16 cellular contexts compared by ENCODE assay signal in genomic region chr6:169803816-169804340, GRCh38. TPM values are rescaled to one million over a fixed set of nuclear protein-coding genes. Genes with fewer than 3 reads are reported as not detected.
DNase-seq lines count a peak whose midpoint lies in the region; ATAC-seq and TF ChIP-seq lines count a peak whose summit lies in the region.
"Had no signal": no experiment of that assay in that cellular context is flagged by ENCODE, and none has a peak within 500 bp of the region (broad histone marks: within the 10 kb centered on the region; RNA-seq: fewer than 3 reads in every experiment).

No MANE protein-coding gene starts in this region.

- no peak overlapping the region for H3K4me3 ChIP-seq in spleen
- H3K4me3 ChIP-seq: left lung, psoas muscle, suprapubic skin had no signal

- H3K27ac Mint-ChIP-seq in activated CD4-positive, alpha-beta T cell treated with anti-CD3 and anti-CD28 coated beads, Interleukin-2, amount 10 ng/mL, durations not matched to agents 24 days and 14 days: no peak overlapping the region
- H3K27ac Mint-ChIP-seq in activated CD4-positive, alpha-beta T cell treated with anti-CD3 and anti-CD28 coated beads, Interleukin-2, amount 10 ng/mL, durations not matched to agents 7 days and 5 days: no peak overlapping the region
- H3K27ac Mint-ChIP-seq in activated T-helper 17 cell treated with anti-CD3 and anti-CD28 coated beads, Interleukin-2, amount 50 U/mL, for 72 hours: no peak overlapping the region
- H3K27ac Mint-ChIP-seq: activated CD4-positive, alpha-beta memory T cell treated with anti-CD3 and anti-CD28 coated beads, Interleukin-2, amount 10 ng/mL, durations not matched to agents 7 days and 5 days; activated naive CD4-positive, alpha-beta T cell treated with anti-CD3 and anti-CD28 coated beads for 36 hours had no signal

- H3K27me3 ChIP-seq in spleen (replicated peaks in 1 of 7): peaks cover 0 to 67% (median 4%) of the 10 kb centered on the region in 7 donors

- intact Hi-C loops in activated CD4-positive, alpha-beta T cell treated with anti-CD3 and anti-CD28 coated beads, Interleukin-2, amount 10 ng/mL, durations not matched to agents 24 days and 14 days (cut with micrococcal nuclease): no loop called here
- intact Hi-C loops in spleen (cut with DNase I; ENCODE audit: low total_unique reads): no loop called here

- H3K36me3 ChIP-seq in spleen: no peaks in the 10 kb centered on the region
- H3K36me3 ChIP-seq: brain microvascular endothelial cell, left lung, suprapubic skin had no signal

- peaks cover 43% of the 10 kb centered on the region for H3K4me1 Mint-ChIP-seq in activated CD4-positive, alpha-beta T cell treated with anti-CD3 and anti-CD28 coated beads, Interleukin-2, amount 10 ng/mL, durations not matched to agents 24 days and 14 days
- H3K4me1 Mint-ChIP-seq in activated CD4-positive, alpha-beta T cell treated with anti-CD3 and anti-CD28 coated beads, Interleukin-2, amount 10 ng/mL, durations not matched to agents 7 days and 5 days: peaks cover 50% of the 10 kb centered on the region
- peaks cover 46% of the 10 kb centered on the region for H3K4me1 Mint-ChIP-seq in activated T-helper 17 cell treated with anti-CD3 and anti-CD28 coated beads, Interleukin-2, amount 50 U/mL, for 72 hours

- peaks cover 44% of the 10 kb centered on the region for H3K27me3 Mint-ChIP-seq in activated CD4-positive, alpha-beta T cell treated with anti-CD3 and anti-CD28 coated beads, Interleukin-2, amount 10 ng/mL, durations not matched to agents 24 days and 14 days
- H3K27me3 Mint-ChIP-seq in activated CD4-positive, alpha-beta T cell treated with anti-CD3 and anti-CD28 coated beads, Interleukin-2, amount 10 ng/mL, durations not matched to agents 7 days and 5 days: peaks cover 52% of the 10 kb centered on the region
- H3K27me3 Mint-ChIP-seq in activated T-helper 17 cell treated with anti-CD3 and anti-CD28 coated beads, Interleukin-2, amount 50 U/mL, for 72 hours: peaks cover 28% of the 10 kb centered on the region

- ATAC-seq in HG02870 (IDR thresholded peaks at IDR 0.05; ENCODE audit: unreplicated experiment) (peak; percentile 12), HG03025 (IDR thresholded peaks at IDR 0.05; ENCODE audit: low FRiP score, unreplicated experiment) (no peak)
- ATAC-seq in activated T-helper 17 cell treated with anti-CD3 and anti-CD28 coated beads, Interleukin-2, amount 50 U/mL, for 72 hours (replicated peaks): peak; percentile 11
- ATAC-seq: left lung, psoas muscle had no signal

- no peaks in the 10 kb centered on the region for H3K9me3 Mint-ChIP-seq in activated CD4-positive, alpha-beta T cell treated with anti-CD3 and anti-CD28 coated beads, Interleukin-2, amount 10 ng/mL, durations not matched to agents 24 days and 14 days
- peaks cover 10% of the 10 kb centered on the region for H3K9me3 Mint-ChIP-seq in activated CD4-positive, alpha-beta T cell treated with anti-CD3 and anti-CD28 coated beads, Interleukin-2, amount 10 ng/mL, durations not matched to agents 7 days and 5 days
- no peaks in the 10 kb centered on the region for H3K9me3 Mint-ChIP-seq in activated T-helper 17 cell treated with anti-CD3 and anti-CD28 coated beads, Interleukin-2, amount 50 U/mL, for 72 hours
- H3K9me3 Mint-ChIP-seq: activated CD4-positive, alpha-beta memory T cell treated with anti-CD3 and anti-CD28 coated beads, Interleukin-2, amount 10 ng/mL, durations not matched to agents 7 days and 5 days; activated naive CD4-positive, alpha-beta T cell treated with anti-CD3 and anti-CD28 coated beads for 36 hours had no signal

- no peak for TF ChIP-seq CTCF in spleen (IDR thresholded peaks at IDR 0.05 in 8 of 11, conservative IDR thresholded peaks at IDR 0.05 in 3 of 11)

- CTCF ChIA-PET in activated CD4-positive, alpha-beta T cell treated with anti-CD3 and anti-CD28 coated beads, Interleukin-2, amount 10 ng/mL, durations not matched to agents 7 days and 5 days (lab: Charles Lee): interaction anchor here (0.6 to 6.4 kb wide), 9 partner anchors 8 to 726 kb away, joined by 3 to 38 read pairs (median 4); no protein-coding TSS in a partner anchor

- no peak for DNase-seq in activated CD4-positive, alpha-beta T cell treated with anti-CD3 and anti-CD28 coated beads, Interleukin-2, amount 10 ng/mL, durations not matched to agents 24 days and 14 days
- DNase-seq in activated CD4-positive, alpha-beta T cell treated with anti-CD3 and anti-CD28 coated beads, Interleukin-2, amount 10 ng/mL, durations not matched to agents 7 days and 5 days: no peak
- DNase-seq in spleen (peak; percentile 29), GDM1 (lab: John Stamatoyannopoulos, UW) (no peak), COR-L47 (lab: John Stamatoyannopoulos, UW) (no peak)
- DNase-seq: activated naive CD4-positive, alpha-beta T cell treated with anti-CD3 and anti-CD28 coated beads for 36 hours; brain microvascular endothelial cell; effector CD8-positive, alpha-beta T cell; left lung; NCI-H1436; psoas muscle had no signal

- H3K27ac ChIP-seq in spleen: no peak overlapping the region
- H3K27ac ChIP-seq: brain microvascular endothelial cell, left lung, psoas muscle, suprapubic skin had no signal

- H3K36me3 Mint-ChIP-seq in activated CD4-positive, alpha-beta T cell treated with anti-CD3 and anti-CD28 coated beads, Interleukin-2, amount 10 ng/mL, durations not matched to agents 24 days and 14 days (ENCODE audit: low read depth): no peaks in the 10 kb centered on the region
- H3K36me3 Mint-ChIP-seq in activated CD4-positive, alpha-beta T cell treated with anti-CD3 and anti-CD28 coated beads, Interleukin-2, amount 10 ng/mL, durations not matched to agents 7 days and 5 days (ENCODE audit: low read depth): no peaks in the 10 kb centered on the region
- no peaks in the 10 kb centered on the region for H3K36me3 Mint-ChIP-seq in activated T-helper 17 cell treated with anti-CD3 and anti-CD28 coated beads, Interleukin-2, amount 50 U/mL, for 72 hours (ENCODE audit: low read depth)

- H3K4me3 Mint-ChIP-seq in activated CD4-positive, alpha-beta T cell treated with anti-CD3 and anti-CD28 coated beads, Interleukin-2, amount 10 ng/mL, durations not matched to agents 24 days and 14 days: peak overlapping the region; percentile 5
- no peak overlapping the region for H3K4me3 Mint-ChIP-seq in activated CD4-positive, alpha-beta T cell treated with anti-CD3 and anti-CD28 coated beads, Interleukin-2, amount 10 ng/mL, durations not matched to agents 7 days and 5 days
- H3K4me3 Mint-ChIP-seq in activated T-helper 17 cell treated with anti-CD3 and anti-CD28 coated beads, Interleukin-2, amount 50 U/mL, for 72 hours: peak overlapping the region; percentile 0
- H3K4me3 Mint-ChIP-seq: activated CD4-positive, alpha-beta memory T cell treated with anti-CD3 and anti-CD28 coated beads, Interleukin-2, amount 10 ng/mL, durations not matched to agents 7 days and 5 days; activated naive CD4-positive, alpha-beta T cell treated with anti-CD3 and anti-CD28 coated beads for 36 hours had no signal

- no peaks in the 10 kb centered on the region for H3K9me3 ChIP-seq in spleen
- H3K9me3 ChIP-seq: left lung, psoas muscle, suprapubic skin had no signal

- H3K4me1 ChIP-seq in spleen: peaks cover 0 to 15% (median 3%) of the 10 kb centered on the region in 6 donors
- H3K4me1 ChIP-seq: psoas muscle had no signal

- 57 to 74% (median 66%) methylated on average over 3 of the region's 3 CpGs for WGBS in spleen, 5 donors

- no peak for TF ChIP-seq POLR2A in spleen (IDR thresholded peaks at IDR 0.05)

- POLR2A ChIA-PET in activated CD4-positive, alpha-beta T cell treated with anti-CD3 and anti-CD28 coated beads, Interleukin-2, amount 10 ng/mL, durations not matched to agents 7 days and 5 days (lab: Charles Lee): interaction anchor here (1.0 to 1.2 kb wide), 2 partner anchors 14 to 102 kb away, joined by 3 read pairs; partner anchors contain the start of genes C6orf120 and WDR27

RNA-seq across cellular contexts. Expression of gene ERMARD, which starts 52.5 kb away (rescaled TPM):
- total RNA-seq in activated CD4-positive, alpha-beta T cell treated with anti-CD3 and anti-CD28 coated beads, Interleukin-2, amount 10 ng/mL, durations not matched to agents 24 days and 14 days: 26.2 and 27.9 TPM in 2 replicates
- 10 to 100 TPM; 28.1 to 35.6 TPM for total RNA-seq in activated CD4-positive, alpha-beta T cell treated with anti-CD3 and anti-CD28 coated beads, Interleukin-2, amount 10 ng/mL, durations not matched to agents 7 days and 5 days
- total RNA-seq in activated T-helper 17 cell treated with anti-CD3 and anti-CD28 coated beads, Interleukin-2, amount 50 U/mL, for 72 hours: 10 to 100 TPM; 25.5 to 28.3 TPM
- total RNA-seq in spleen: 10 to 100 TPM; 23.1 to 37.8 (median 30.9) TPM
- polyA plus RNA-seq in spleen: 10 to 100 TPM; 48.3 to 87.3 (median 57.4) TPM

RNA-seq across cellular contexts. Expression of gene DYNLT2, which starts 52.5 kb away (rescaled TPM):
- total RNA-seq in activated CD4-positive, alpha-beta T cell treated with anti-CD3 and anti-CD28 coated beads, Interleukin-2, amount 10 ng/mL, durations not matched to agents 24 days and 14 days: 2.1 TPM in 2 replicates
- total RNA-seq in activated CD4-positive, alpha-beta T cell treated with anti-CD3 and anti-CD28 coated beads, Interleukin-2, amount 10 ng/mL, durations not matched to agents 7 days and 5 days: 1 to 10 TPM; 2.2 to 2.5 TPM
- total RNA-seq in activated T-helper 17 cell treated with anti-CD3 and anti-CD28 coated beads, Interleukin-2, amount 50 U/mL, for 72 hours: 1 to 10 TPM; 1.6 to 3.1 TPM
- 1 to 10 TPM; 2.8 to 3.8 (median 3.7) TPM for total RNA-seq in spleen
- 1 to 10 TPM; 3.5 to 3.9 (median 3.6) TPM for polyA plus RNA-seq in spleen
